ENCODE assay signal across 21 cellular contexts in the genomic region with DNA sequence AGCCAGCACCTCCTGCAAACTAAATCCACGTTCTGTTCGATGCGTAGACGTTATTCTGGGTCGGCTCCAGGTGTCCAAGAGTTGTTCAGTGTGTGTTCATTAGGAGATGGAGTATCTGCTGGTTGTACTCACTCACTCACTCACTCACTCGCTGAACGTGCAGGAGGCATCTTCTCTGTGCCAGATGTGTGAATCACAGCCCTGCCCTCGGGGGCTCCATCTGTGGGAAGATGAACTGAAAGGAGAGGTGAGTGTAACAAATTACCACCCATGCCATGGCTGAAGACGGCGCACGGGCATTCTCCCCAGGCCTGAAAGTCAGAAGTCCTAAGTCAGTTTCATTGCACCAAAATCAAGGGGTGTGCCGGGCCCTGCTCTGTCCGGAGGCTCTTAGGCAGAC. TPM values are rescaled to one million over a fixed set of nuclear protein-coding genes. Genes with fewer than 3 reads are reported as not detected.
"Had no signal": no experiment of that assay in that cellular context is flagged by ENCODE, and none has a peak within 500 bp of the region (broad histone marks: within the 10 kb centered on the region; RNA-seq: fewer than 3 reads in every experiment).

No MANE protein-coding gene starts in this region.

- H3K4me1 Mint-ChIP-seq: activated B cell treated with CpG ODN at 0.5 μM for 24 hours; activated CD4-positive, alpha-beta T cell treated with anti-CD3 and anti-CD28 coated beads, Interleukin-2, amount 10 ng/mL, durations not matched to agents 24 days and 14 days; central memory CD8-positive, alpha-beta T cell; immature natural killer cell had no signal

- H3K36me3 ChIP-seq: gastrocnemius medialis, heart left ventricle, right atrium auricular region had no signal

- H3K36me3 Mint-ChIP-seq: natural killer cell treated with Interleukin-12 subunit alpha and Interleukin-12 subunit beta and Interleukin-15 and Interleukin-18, amount 100 ng/mL, for 72 hours had no signal

- H3K27ac Mint-ChIP-seq: activated B cell treated with CpG ODN at 0.5 μM for 24 hours; activated CD4-positive, alpha-beta T cell treated with anti-CD3 and anti-CD28 coated beads, Interleukin-2, amount 10 ng/mL, durations not matched to agents 24 days and 14 days; activated CD8-positive, alpha-beta T cell treated with anti-CD3 and anti-CD28 coated beads, Interleukin-2, amount 10 ng/mL, durations not matched to agents 7 days and 5 days; activated naive CD8-positive, alpha-beta T cell; activated T-cell treated with anti-CD3 and anti-CD28 coated beads, Interleukin-2, amount 50 U/mL, for 72 hours; immature natural killer cell; natural killer cell treated with Interleukin-12 subunit alpha and Interleukin-12 subunit beta and Interleukin-15 and Interleukin-18, amount 100 ng/mL, for 72 hours; T-helper 2 cell treated with Interferon-gamma antibody and Interleukin-4, amounts not matched to agents 5 μg/mL and 100 μg/mL, for 36 hours had no signal

- H3K4me3 Mint-ChIP-seq: activated B cell treated with CpG ODN at 0.5 μM for 24 hours; activated CD4-positive, alpha-beta T cell treated with anti-CD3 and anti-CD28 coated beads, Interleukin-2, amount 10 ng/mL, durations not matched to agents 24 days and 14 days; activated CD8-positive, alpha-beta T cell treated with anti-CD3 and anti-CD28 coated beads, Interleukin-2, amount 10 ng/mL, durations not matched to agents 7 days and 5 days; activated naive CD8-positive, alpha-beta T cell; activated T-cell treated with anti-CD3 and anti-CD28 coated beads, Interleukin-2, amount 50 U/mL, for 72 hours; central memory CD8-positive, alpha-beta T cell; immature natural killer cell; natural killer cell treated with Interleukin-12 subunit alpha and Interleukin-12 subunit beta and Interleukin-15 and Interleukin-18, amount 100 ng/mL, for 72 hours; T-helper 2 cell treated with Interferon-gamma antibody and Interleukin-4, amounts not matched to agents 5 μg/mL and 100 μg/mL, for 36 hours had no signal

- H3K9me3 Mint-ChIP-seq: activated CD4-positive, alpha-beta T cell treated with anti-CD3 and anti-CD28 coated beads, Interleukin-2, amount 10 ng/mL, durations not matched to agents 24 days and 14 days; activated T-cell treated with anti-CD3 and anti-CD28 coated beads, Interleukin-2, amount 50 U/mL, for 72 hours; central memory CD8-positive, alpha-beta T cell; immature natural killer cell; natural killer cell treated with Interleukin-12 subunit alpha and Interleukin-12 subunit beta and Interleukin-15 and Interleukin-18, amount 100 ng/mL, for 72 hours; T-helper 2 cell treated with Interferon-gamma antibody and Interleukin-4, amounts not matched to agents 5 μg/mL and 100 μg/mL, for 36 hours had no signal

- ATAC-seq: activated CD8-positive, alpha-beta T cell treated with anti-CD3 and anti-CD28 coated beads, Interleukin-2, amount 10 ng/mL, durations not matched to agents 7 days and 5 days; activated T-cell treated with anti-CD3 and anti-CD28 coated beads, Interleukin-2, amount 50 U/mL, for 72 hours; body of pancreas; gastrocnemius medialis; heart left ventricle; natural killer cell treated with Interleukin-12 subunit alpha and Interleukin-12 subunit beta and Interleukin-15 and Interleukin-18, amount 100 ng/mL, for 72 hours had no signal

- DNase-seq: activated B cell treated with CpG ODN at 0.5 μM for 24 hours; activated CD4-positive, alpha-beta T cell treated with anti-CD3 and anti-CD28 coated beads, Interleukin-2, amount 10 ng/mL, durations not matched to agents 24 days and 14 days; activated CD8-positive, alpha-beta memory T cell treated with anti-CD3 and anti-CD28 coated beads, Interleukin-2, amount 50 U/mL, for 4 hours; activated CD8-positive, alpha-beta T cell treated with anti-CD3 and anti-CD28 coated beads, Interleukin-2, amount 10 ng/mL, durations not matched to agents 7 days and 5 days; activated gamma-delta T cell; activated T-cell treated with anti-CD3 and anti-CD28 coated beads, Interleukin-2, amount 50 U/mL, for 72 hours; amygdala; body of pancreas; cortex of kidney; effector CD4-positive, alpha-beta T cell; gastrocnemius medialis; heart left ventricle; immature natural killer cell; stimulated activated CD4-positive, alpha-beta T cell treated with anti-CD3 and anti-CD28 coated beads, Interleukin-15, amount 100 ng/mL, for 24 hours; stimulated activated CD4-positive, alpha-beta T cell treated with anti-CD3 and anti-CD28 coated beads, Interleukin-4, amount 100 ng/mL, for 1 hour; stimulated activated naive CD4-positive, alpha-beta T cell had no signal

- H3K4me3 ChIP-seq: body of pancreas, gastrocnemius medialis, heart left ventricle, right atrium auricular region had no signal

- H3K27me3 ChIP-seq: body of pancreas, right atrium auricular region had no signal

- H3K27me3 Mint-ChIP-seq: activated naive CD8-positive, alpha-beta T cell had no signal

RNA-seq across cellular contexts. Expression of a gene that starts 16.1 kb away (rescaled TPM):
- total RNA-seq: activated B cell treated with CpG ODN at 0.5 μM for 24 hours had no signal
